In the genomic region with DNA sequence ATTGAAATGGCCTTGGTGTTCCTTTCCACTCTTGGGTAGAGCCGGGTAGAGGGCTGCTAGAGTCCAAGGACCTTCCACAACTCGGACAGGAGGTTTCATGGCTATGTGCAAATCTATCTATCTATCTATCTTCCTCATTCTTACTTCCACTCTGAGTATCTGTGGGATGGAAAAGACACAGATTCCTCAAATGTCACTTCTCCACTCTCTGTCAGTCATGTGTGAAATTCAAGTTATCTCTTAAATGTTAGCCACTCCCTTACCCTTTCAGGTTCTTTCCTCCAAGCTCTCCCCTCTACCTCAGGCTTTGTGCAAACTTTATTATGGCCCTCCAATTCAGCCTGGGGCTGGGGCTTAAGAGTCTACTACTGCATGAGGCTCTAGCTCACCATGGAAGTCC, we compare ENCODE assay signal across 19 cellular contexts.
"Had no signal": no experiment of that assay in that cellular context is flagged by ENCODE, and none has a peak within 500 bp of the region (broad histone marks: within the 10 kb centered on the region; RNA-seq: fewer than 3 reads in every experiment).

No MANE protein-coding gene starts in this region.

- H3K36me3 Mint-ChIP-seq: naive thymus-derived CD4-positive, alpha-beta T cell; stimulated activated effector memory CD8-positive, alpha-beta T cell treated with anti-CD3 and anti-CD28 coated beads, Interleukin-12 subunit alpha, Interleukin-12 subunit beta, amount 100 ng/mL, for 72 hours had no signal

- H3K9me3 Mint-ChIP-seq: stimulated activated effector memory CD8-positive, alpha-beta T cell treated with anti-CD3 and anti-CD28 coated beads, Interleukin-12 subunit alpha, Interleukin-12 subunit beta, amount 100 ng/mL, for 72 hours had no signal

- H3K36me3 ChIP-seq: thoracic aorta, transverse colon had no signal

- ATAC-seq: esophagus mucosa; heart left ventricle; naive thymus-derived CD4-positive, alpha-beta T cell; psoas muscle; right lobe of liver; stimulated activated effector memory CD8-positive, alpha-beta T cell treated with anti-CD3 and anti-CD28 coated beads, Interleukin-12 subunit alpha, Interleukin-12 subunit beta, amount 100 ng/mL, for 72 hours had no signal

- H3K27ac ChIP-seq: heart left ventricle, parathyroid adenoma, psoas muscle, right lobe of liver, stomach, thoracic aorta, transverse colon had no signal

- H3K4me1 ChIP-seq: heart left ventricle, parathyroid adenoma, psoas muscle, right lobe of liver, stomach, transverse colon had no signal

- H3K27ac Mint-ChIP-seq: naive thymus-derived CD4-positive, alpha-beta T cell; nephron progenitor cell; stimulated activated effector memory CD8-positive, alpha-beta T cell treated with anti-CD3 and anti-CD28 coated beads, Interleukin-12 subunit alpha, Interleukin-12 subunit beta, amount 100 ng/mL, for 72 hours had no signal

- H3K4me3 ChIP-seq: heart left ventricle, psoas muscle, right lobe of liver, stomach, thoracic aorta, transverse colon had no signal

- H3K4me1 Mint-ChIP-seq: naive thymus-derived CD4-positive, alpha-beta T cell; nephron progenitor cell; stimulated activated effector memory CD8-positive, alpha-beta T cell treated with anti-CD3 and anti-CD28 coated beads, Interleukin-12 subunit alpha, Interleukin-12 subunit beta, amount 100 ng/mL, for 72 hours had no signal

- H3K27me3 ChIP-seq: heart left ventricle, right lobe of liver, stomach, transverse colon had no signal

- H3K9me3 ChIP-seq: heart left ventricle, psoas muscle, right lobe of liver, stomach, thoracic aorta, transverse colon had no signal

- DNase-seq: cortex of kidney; effector memory CD4-positive, alpha-beta T cell; heart left ventricle; hippocampal formation; mammary epithelial cell; naive thymus-derived CD4-positive, alpha-beta T cell; nephron progenitor cell; psoas muscle; retina; right lobe of liver; stimulated activated CD4-positive, alpha-beta T cell treated with anti-CD3 and anti-CD28 coated beads, Interleukin-4, amount 100 ng/mL, for 1 hour; stimulated activated CD8-positive, alpha-beta memory T cell treated with anti-CD3 and anti-CD28 coated beads, Interleukin-4, amount 100 ng/mL, for 48 hours; stomach; substantia nigra; transverse colon had no signal

- H3K4me3 Mint-ChIP-seq: naive thymus-derived CD4-positive, alpha-beta T cell; nephron progenitor cell; stimulated activated effector memory CD8-positive, alpha-beta T cell treated with anti-CD3 and anti-CD28 coated beads, Interleukin-12 subunit alpha, Interleukin-12 subunit beta, amount 100 ng/mL, for 72 hours had no signal
